17 cellular contexts compared by ENCODE assay signal in genomic region chr1:86429122-86429725, GRCh38. TPM values are rescaled to one million over a fixed set of nuclear protein-coding genes. Genes with fewer than 3 reads are reported as not detected.
DNase-seq lines count a peak whose midpoint lies in the region; ATAC-seq and TF ChIP-seq lines count a peak whose summit lies in the region.
"Had no signal": no experiment of that assay in that cellular context is flagged by ENCODE, and none has a peak within 500 bp of the region (broad histone marks: within the 10 kb centered on the region; RNA-seq: fewer than 3 reads in every experiment).

No MANE protein-coding gene starts in this region.

- intact Hi-C loops in adrenal gland (cut with DNase I): no loop called here

- TF ChIP-seq EP300 in upper lobe of left lung (IDR thresholded peaks at IDR 0.05): no peak

- H3K9me3 ChIP-seq in adrenal gland (replicated peaks in 1 of 3) (no peaks in the 10 kb centered on the region), upper lobe of left lung (no peaks in the 10 kb centered on the region)
- H3K9me3 ChIP-seq: pancreas, SK-N-SH had no signal

- H3K27ac ChIP-seq in adrenal gland (peak overlapping the region in 4 of 5 donors; percentile 4 to 86 (median 47)), upper lobe of left lung (peak overlapping the region; percentile 71 to 76 (median 74))
- H3K27ac ChIP-seq: 22Rv1 had no signal

- no peak for TF ChIP-seq POLR2A in adrenal gland (IDR thresholded peaks at IDR 0.05)
- no peak for TF ChIP-seq POLR2A in upper lobe of left lung (IDR thresholded peaks at IDR 0.05)

- H3K27me3 ChIP-seq in adrenal gland (no peaks in the 10 kb centered on the region), upper lobe of left lung (no peaks in the 10 kb centered on the region)
- H3K27me3 ChIP-seq: pancreas had no signal

- H3K4me3 ChIP-seq in adrenal gland: no peak overlapping the region
- no peak overlapping the region for H3K4me3 ChIP-seq in upper lobe of left lung
- H3K4me3 ChIP-seq: pancreas had no signal

- DNase-seq in DMS79 treated with DMSO at 0.1 percent for 48 hours (lab: John Stamatoyannopoulos, UW) (peak; percentile 21), DMS79 (lab: John Stamatoyannopoulos, UW) (no peak), adrenal gland (peak in 1 of 7 donors; percentile 20), iris pigment epithelial cell (ENCODE audit: low read depth) (peak; percentile 17), upper lobe of left lung (no peak), NCI-H1436 treated with DMSO at 0.1 percent for 48 hours (lab: John Stamatoyannopoulos, UW) (no peak), NCI-H510A treated with DMSO at 0.1 percent for 48 hours (lab: John Stamatoyannopoulos, UW) (no peak)
- DNase-seq: activated effector memory CD4-positive, alpha-beta T cell treated with anti-CD3 and anti-CD28 coated beads, Interleukin-2, amount 50 U/mL, for 16 hours; cerebellar nuclear complex; NCI-H1436; SK-N-SH; stimulated activated CD4-positive, alpha-beta T cell treated with anti-CD3 and anti-CD28 coated beads, Interleukin-4, amount 100 ng/mL, for 24 hours had no signal

- peaks cover 15 to 19% of the 10 kb centered on the region in 2 donors for H3K4me1 ChIP-seq in adrenal gland (replicated peaks in 1 of 2)
- peaks cover 7 to 21% (median 16%) of the 10 kb centered on the region in 4 donors for H3K4me1 ChIP-seq in upper lobe of left lung

- no peak for TF ChIP-seq CTCF in adrenal gland (IDR thresholded peaks at IDR 0.05)
- no peak for TF ChIP-seq CTCF in upper lobe of left lung (IDR thresholded peaks at IDR 0.05)

- H3K36me3 ChIP-seq in adrenal gland (replicated peaks in 1 of 2) (no peaks in the 10 kb centered on the region), upper lobe of left lung (no peaks in the 10 kb centered on the region)
- H3K36me3 ChIP-seq: pancreas had no signal

- peak in 1 of 2 donors; percentile 50 for ATAC-seq in upper lobe of left lung (ENCODE audit: low FRiP score in 2 of 2)
- no peak for ATAC-seq in HG02884 (IDR thresholded peaks at IDR 0.05; ENCODE audit: unreplicated experiment)

- 65 to 77% (median 76%) methylated on average over 7 of the region's 7 CpGs for WGBS in adrenal gland, 4 donors
- 52 to 64% methylated on average over 7 of the region's 7 CpGs for WGBS in upper lobe of left lung, 2 donors

RNA-seq across cellular contexts. Expression of gene CLCA2, which starts 5.3 kb away (rescaled TPM):
- total RNA-seq in adrenal gland (1 to 10 TPM in 1 of 8 donors, under 1 TPM in 5, not detected in 2; 0.11 to 1.1 (median 0.33) TPM), upper lobe of left lung (1 to 10 TPM in 1 of 6 donors, under 1 TPM in 2, not detected in 3; 0.57 to 5.3 (median 0.61) TPM)
- polyA plus RNA-seq in adrenal gland: under 1 TPM; 0.13 to 0.35 (median 0.16) TPM
- total RNA-seq: frontal cortex had no signal
- polyA plus RNA-seq: pancreas had no signal

RNA-seq across cellular contexts. Expression of gene ODF2L, which starts 33.1 kb away (rescaled TPM):
- total RNA-seq in adrenal gland: 100 to 1,000 TPM in 1 of 8 donors, 10 to 100 TPM in 7; 10.2 to 117 (median 32.4) TPM
- 100 to 1,000 TPM in 1 of 3 donors, 10 to 100 TPM in 2; 32.7 to 277 (median 81.9) TPM for polyA plus RNA-seq in adrenal gland
- total RNA-seq in upper lobe of left lung: 100 to 1,000 TPM in 2 of 6 donors, 10 to 100 TPM in 4; 22.2 to 179 (median 34.0) TPM

RNA-seq across cellular contexts. Expression of gene CLCA1, which starts 39.5 kb away (rescaled TPM):
- under 1 TPM in 3 of 8 donors, not detected in 5; 0.14 to 0.22 (median 0.15) TPM for total RNA-seq in adrenal gland
- polyA plus RNA-seq in adrenal gland: under 1 TPM in 1 of 3 donors, not detected in 2; 0.08 TPM
- total RNA-seq in upper lobe of left lung: under 1 TPM in 2 of 6 donors, not detected in 4; 0.11 to 0.27 TPM
- total RNA-seq: frontal cortex, left cardiac atrium had no signal
- polyA plus RNA-seq: SK-N-SH had no signal

Comparison
In these comparisons a context has a peak if more than half of its experiments do, and no peak if none do; other contexts are left out.
1. DNase-seq: peak in DMS79 treated with DMSO at 0.1 percent for 48 hours (single experiment) and iris pigment epithelial cell (single experiment); none in DMS79 (single experiment), upper lobe of left lung (0 of 2), NCI-H1436 treated with DMSO at 0.1 percent for 48 hours (single experiment) and NCI-H510A treated with DMSO at 0.1 percent for 48 hours (single experiment).